In genomic region chr1:6602669-6603423, GRCh38 we compare ENCODE assay signal across 1 cellular context.
TF ChIP-seq lines count a peak whose summit lies in the region.

Gene KLHL21 (minus strand): TSS chr1:6602869. CDS start chr1:6602817, 52 bp downstream.

TF ChIP-seq in H1, 55 proteins besides CTCF, POLR2A, EP300 and RAD21 (continued from another document):
- TF ChIP-seq NANOG (IDR thresholded peaks at IDR 0.05; ENCODE audit: insufficient read depth, low read depth, low read length, poor library complexity, severe bottlenecking) (no peak), TEAD4 (IDR thresholded peaks at IDR 0.05; ENCODE audit: low read depth, low read length) (0 out of 2 replicates have a peak, but pooled peaks have one; percentile 15), KDM1A (IDR thresholded peaks at IDR 0.05; ENCODE audit: borderline replicate concordance, low read length) (0 out of 2 replicates have a peak, but pooled peaks have one; percentile 1), SIN3A (conservative IDR thresholded peaks at IDR 0.05 in 1 of 2, IDR thresholded peaks at IDR 0.05 in 1 of 2; ENCODE audit: low read depth in 1 of 2, low read length in 2 of 2) (0 out of 4 replicates have a peak, but pooled peaks of 1 of the 2 experiments have one; percentile 6), BCL11A (IDR thresholded peaks at IDR 0.05; ENCODE audit: low read depth in 2 of 2, low read length in 2 of 2) (no peak), BACH1 (IDR thresholded peaks at IDR 0.05; ENCODE audit: low read length) (peak; percentile 80), TAF1 (IDR thresholded peaks at IDR 0.05; ENCODE audit: low read depth, low read length) (peak; percentile 66), FOSL1 (IDR thresholded peaks at IDR 0.05; ENCODE audit: insufficient read depth, low read depth, low read length) (no peak), SP4 (IDR thresholded peaks at IDR 0.05; ENCODE audit: low read length) (peak; percentile 37; the same call in 1 of the 2 replicates), KDM5A (IDR thresholded peaks at IDR 0.05; ENCODE audit: low read length) (no peak), HDAC2 (IDR thresholded peaks at IDR 0.05; ENCODE audit: borderline replicate concordance in 1 of 2, low read depth in 2 of 2, low read length in 2 of 2) (peak; percentile 12 to 51; a peak in 1 of 4 replicates), POLR2AphosphoS5 (IDR thresholded peaks at IDR 0.05; ENCODE audit: low read depth, low read length) (peak; percentile 67; the same call in 1 of the 2 replicates), JUND (IDR thresholded peaks at IDR 0.05; ENCODE audit: low read length) (peak; percentile 44), EGR1 (IDR thresholded peaks at IDR 0.05; ENCODE audit: borderline replicate concordance, low read depth, low read length) (peak; percentile 72; the same call in 1 of the 2 replicates), RBBP5 (IDR thresholded peaks at IDR 0.05; ENCODE audit: borderline replicate concordance, low read depth, low read length) (peak; percentile 63; the same call in 1 of the 2 replicates), SP2 (IDR thresholded peaks at IDR 0.05; ENCODE audit: low read length) (no peak)
- TF ChIP-seq, protein P1, sequence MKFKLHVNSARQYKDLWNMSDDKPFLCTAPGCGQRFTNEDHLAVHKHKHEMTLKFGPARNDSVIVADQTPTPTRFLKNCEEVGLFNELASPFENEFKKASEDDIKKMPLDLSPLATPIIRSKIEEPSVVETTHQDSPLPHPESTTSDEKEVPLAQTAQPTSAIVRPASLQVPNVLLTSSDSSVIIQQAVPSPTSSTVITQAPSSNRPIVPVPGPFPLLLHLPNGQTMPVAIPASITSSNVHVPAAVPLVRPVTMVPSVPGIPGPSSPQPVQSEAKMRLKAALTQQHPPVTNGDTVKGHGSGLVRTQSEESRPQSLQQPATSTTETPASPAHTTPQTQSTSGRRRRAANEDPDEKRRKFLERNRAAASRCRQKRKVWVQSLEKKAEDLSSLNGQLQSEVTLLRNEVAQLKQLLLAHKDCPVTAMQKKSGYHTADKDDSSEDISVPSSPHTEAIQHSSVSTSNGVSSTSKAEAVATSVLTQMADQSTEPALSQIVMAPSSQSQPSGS (IDR thresholded peaks at IDR 0.05; ENCODE audit: low read length) = no peak
